In genomic region chr10:87771871-87772500, GRCh38 we compare ENCODE assay signal across 8 cellular contexts. TPM values are rescaled to one million over a fixed set of nuclear protein-coding genes. Genes with fewer than 3 reads are reported as not detected.
DNase-seq lines count a peak whose midpoint lies in the region; ATAC-seq and TF ChIP-seq lines count a peak whose summit lies in the region.

No MANE protein-coding gene starts in this region.

- no peaks in the 10 kb centered on the region for H3K9me3 Mint-ChIP-seq in activated CD8-positive, alpha-beta T cell treated with anti-CD3 and anti-CD28 coated beads, Interleukin-2, amount 10 ng/mL, durations not matched to agents 7 days and 5 days (ENCODE audit: insufficient read depth)

- intact Hi-C loops in sigmoid colon (cut with DNase I) = loop anchor here (10.0 kb wide), 1 partner anchor 117 kb away; the partner anchor contains the start of gene PAPSS2

- peaks cover 6% of the 10 kb centered on the region for H3K4me1 Mint-ChIP-seq in activated CD8-positive, alpha-beta T cell treated with anti-CD3 and anti-CD28 coated beads, Interleukin-2, amount 10 ng/mL, durations not matched to agents 7 days and 5 days (ENCODE audit: low read depth)

- peak in 2 of 4 experiments; percentile 15 to 39 for TF ChIP-seq CTCF in sigmoid colon (IDR thresholded peaks at IDR 0.05)

- no peaks in the 10 kb centered on the region for H3K9me3 ChIP-seq in sigmoid colon

- 70 to 89% methylated on average over 2 of the region's 2 CpGs for WGBS in sigmoid colon, 2 donors

- no peak overlapping the region for H3K27ac ChIP-seq in sigmoid colon

- CTCF ChIA-PET in activated CD8-positive, alpha-beta T cell treated with anti-CD3 and anti-CD28 coated beads, Interleukin-2, amount 10 ng/mL, durations not matched to agents 7 days and 5 days (lab: Charles Lee) = interaction anchor here (0.8 to 2.1 kb wide), 5 partner anchors 9 to 240 kb away, joined by 3 to 7 read pairs (median 3); no protein-coding TSS in a partner anchor

- TF ChIP-seq EP300 in sigmoid colon (IDR thresholded peaks at IDR 0.05) = no peak

- H3K27ac Mint-ChIP-seq in activated CD8-positive, alpha-beta T cell treated with anti-CD3 and anti-CD28 coated beads, Interleukin-2, amount 10 ng/mL, durations not matched to agents 7 days and 5 days = no peak overlapping the region

- H3K4me1 ChIP-seq in sigmoid colon = no peaks in the 10 kb centered on the region

- H3K4me3 Mint-ChIP-seq in activated CD8-positive, alpha-beta T cell treated with anti-CD3 and anti-CD28 coated beads, Interleukin-2, amount 10 ng/mL, durations not matched to agents 7 days and 5 days = no peak overlapping the region

- no peak overlapping the region for H3K4me3 ChIP-seq in Jurkat, Clone E6-1 (ENCODE audit: low read length)
- no peak overlapping the region for H3K4me3 ChIP-seq in sigmoid colon

- no peaks in the 10 kb centered on the region for H3K27me3 ChIP-seq in sigmoid colon

- H3K36me3 ChIP-seq in sigmoid colon = peaks cover 0 to 62% (median 0%) of the 10 kb centered on the region in 4 donors

- DNase-seq in DMS114 treated with DMSO at 0.1 percent for 48 hours (lab: John Stamatoyannopoulos, UW; ENCODE audit: unreplicated experiment) = peak; percentile 61
- peak; percentile 28 for DNase-seq in Jurkat, Clone E6-1 (ENCODE audit: low read depth, low spot score)
- DNase-seq in activated CD8-positive, alpha-beta T cell treated with anti-CD3 and anti-CD28 coated beads, Interleukin-2, amount 10 ng/mL, durations not matched to agents 7 days and 5 days = no peak
- DNase-seq in iris pigment epithelial cell (ENCODE audit: low read depth) = peak; percentile 32
- no peak for DNase-seq in sigmoid colon
- no peak for DNase-seq in NK-92 (lab: John Stamatoyannopoulos, UW; ENCODE audit: unreplicated experiment)
- DNase-seq in activated naive CD4-positive, alpha-beta T cell treated with Interleukin-2 at 50 U/mL for 16 hours = no peak

- no peaks in the 10 kb centered on the region for H3K27me3 Mint-ChIP-seq in activated CD8-positive, alpha-beta T cell treated with anti-CD3 and anti-CD28 coated beads, Interleukin-2, amount 10 ng/mL, durations not matched to agents 7 days and 5 days (ENCODE audit: low read depth)

- H3K36me3 Mint-ChIP-seq in activated CD8-positive, alpha-beta T cell treated with anti-CD3 and anti-CD28 coated beads, Interleukin-2, amount 10 ng/mL, durations not matched to agents 7 days and 5 days (ENCODE audit: low read depth) = peaks cover 33% of the 10 kb centered on the region

- POLR2A ChIA-PET in activated CD8-positive, alpha-beta T cell treated with anti-CD3 and anti-CD28 coated beads, Interleukin-2, amount 10 ng/mL, durations not matched to agents 7 days and 5 days (lab: Charles Lee) = interaction anchor here (0.6 kb wide), 1 partner anchor 231 kb away, joined by 3 read pairs; no protein-coding TSS in a partner anchor

- no peak for TF ChIP-seq POLR2A in sigmoid colon (IDR thresholded peaks at IDR 0.05)

- ATAC-seq in activated CD8-positive, alpha-beta T cell treated with anti-CD3 and anti-CD28 coated beads, Interleukin-2, amount 10 ng/mL, durations not matched to agents 7 days and 5 days = peak; percentile 51
- ATAC-seq in HG02970 (IDR thresholded peaks at IDR 0.05; ENCODE audit: low FRiP score, unreplicated experiment) = no peak

RNA-seq across cellular contexts. Expression of gene ATAD1, which starts 46.0 kb away (rescaled TPM):
- 30.2 TPM for polyA plus RNA-seq in Jurkat, Clone E6-1 (2012; ENCODE audit: insufficient read depth, insufficient read length)
- 10 to 100 TPM; 38.9 to 42.5 TPM for total RNA-seq in activated CD8-positive, alpha-beta T cell treated with anti-CD3 and anti-CD28 coated beads, Interleukin-2, amount 10 ng/mL, durations not matched to agents 7 days and 5 days
- 10 to 100 TPM; 28.0 to 45.3 (median 37.3) TPM for total RNA-seq in sigmoid colon
- polyA plus RNA-seq in sigmoid colon = 10 to 100 TPM in 2 of 3 donors, 1 to 10 TPM in 1; 6.9 to 18.7 (median 10.8) TPM

Comparison
In these comparisons a context has a peak if more than half of its experiments do, and no peak if none do; other contexts are left out.
1. DNase-seq: peak in DMS114 treated with DMSO at 0.1 percent for 48 hours (single experiment), Jurkat, Clone E6-1 (single experiment) and iris pigment epithelial cell (single experiment); none in activated CD8-positive, alpha-beta T cell treated with anti-CD3 and anti-CD28 coated beads, Interleukin-2, amount 10 ng/mL, durations not matched to agents 7 days and 5 days (single experiment), sigmoid colon (single experiment), NK-92 (single experiment) and activated naive CD4-positive, alpha-beta T cell treated with Interleukin-2 at 50 U/mL for 16 hours (single experiment).